2 cellular contexts compared by ENCODE assay signal in the genomic region with DNA sequence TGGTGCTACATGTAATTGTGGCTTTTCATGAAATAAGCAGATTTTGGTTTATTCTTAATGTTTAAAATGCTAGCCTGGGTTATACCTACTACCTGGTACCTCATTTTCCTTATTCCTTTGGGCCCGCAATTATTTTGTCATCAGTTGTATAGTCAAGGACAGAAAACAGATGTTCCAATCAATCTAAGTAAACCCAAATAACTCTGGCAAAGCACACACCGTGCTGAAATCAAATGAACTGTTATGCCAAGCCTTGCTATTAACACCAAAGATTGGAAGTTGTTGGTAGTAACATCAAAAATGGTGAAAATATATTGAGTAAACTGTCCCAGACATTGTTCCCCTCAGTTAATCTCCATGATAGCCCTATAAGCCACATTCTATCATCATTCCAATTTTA.
TF ChIP-seq lines count a peak whose summit lies in the region.

No MANE protein-coding gene starts in this region.

TF ChIP-seq in HepG2, 621 proteins besides CTCF, POLR2A, EP300 and RAD21 (continued from another document and continues in another):
- TF ChIP-seq HOMEZ (CRISPR knock-in tag; IDR thresholded peaks at IDR 0.05; ENCODE audit: low read depth) = no peak
- TF ChIP-seq, protein P1, sequence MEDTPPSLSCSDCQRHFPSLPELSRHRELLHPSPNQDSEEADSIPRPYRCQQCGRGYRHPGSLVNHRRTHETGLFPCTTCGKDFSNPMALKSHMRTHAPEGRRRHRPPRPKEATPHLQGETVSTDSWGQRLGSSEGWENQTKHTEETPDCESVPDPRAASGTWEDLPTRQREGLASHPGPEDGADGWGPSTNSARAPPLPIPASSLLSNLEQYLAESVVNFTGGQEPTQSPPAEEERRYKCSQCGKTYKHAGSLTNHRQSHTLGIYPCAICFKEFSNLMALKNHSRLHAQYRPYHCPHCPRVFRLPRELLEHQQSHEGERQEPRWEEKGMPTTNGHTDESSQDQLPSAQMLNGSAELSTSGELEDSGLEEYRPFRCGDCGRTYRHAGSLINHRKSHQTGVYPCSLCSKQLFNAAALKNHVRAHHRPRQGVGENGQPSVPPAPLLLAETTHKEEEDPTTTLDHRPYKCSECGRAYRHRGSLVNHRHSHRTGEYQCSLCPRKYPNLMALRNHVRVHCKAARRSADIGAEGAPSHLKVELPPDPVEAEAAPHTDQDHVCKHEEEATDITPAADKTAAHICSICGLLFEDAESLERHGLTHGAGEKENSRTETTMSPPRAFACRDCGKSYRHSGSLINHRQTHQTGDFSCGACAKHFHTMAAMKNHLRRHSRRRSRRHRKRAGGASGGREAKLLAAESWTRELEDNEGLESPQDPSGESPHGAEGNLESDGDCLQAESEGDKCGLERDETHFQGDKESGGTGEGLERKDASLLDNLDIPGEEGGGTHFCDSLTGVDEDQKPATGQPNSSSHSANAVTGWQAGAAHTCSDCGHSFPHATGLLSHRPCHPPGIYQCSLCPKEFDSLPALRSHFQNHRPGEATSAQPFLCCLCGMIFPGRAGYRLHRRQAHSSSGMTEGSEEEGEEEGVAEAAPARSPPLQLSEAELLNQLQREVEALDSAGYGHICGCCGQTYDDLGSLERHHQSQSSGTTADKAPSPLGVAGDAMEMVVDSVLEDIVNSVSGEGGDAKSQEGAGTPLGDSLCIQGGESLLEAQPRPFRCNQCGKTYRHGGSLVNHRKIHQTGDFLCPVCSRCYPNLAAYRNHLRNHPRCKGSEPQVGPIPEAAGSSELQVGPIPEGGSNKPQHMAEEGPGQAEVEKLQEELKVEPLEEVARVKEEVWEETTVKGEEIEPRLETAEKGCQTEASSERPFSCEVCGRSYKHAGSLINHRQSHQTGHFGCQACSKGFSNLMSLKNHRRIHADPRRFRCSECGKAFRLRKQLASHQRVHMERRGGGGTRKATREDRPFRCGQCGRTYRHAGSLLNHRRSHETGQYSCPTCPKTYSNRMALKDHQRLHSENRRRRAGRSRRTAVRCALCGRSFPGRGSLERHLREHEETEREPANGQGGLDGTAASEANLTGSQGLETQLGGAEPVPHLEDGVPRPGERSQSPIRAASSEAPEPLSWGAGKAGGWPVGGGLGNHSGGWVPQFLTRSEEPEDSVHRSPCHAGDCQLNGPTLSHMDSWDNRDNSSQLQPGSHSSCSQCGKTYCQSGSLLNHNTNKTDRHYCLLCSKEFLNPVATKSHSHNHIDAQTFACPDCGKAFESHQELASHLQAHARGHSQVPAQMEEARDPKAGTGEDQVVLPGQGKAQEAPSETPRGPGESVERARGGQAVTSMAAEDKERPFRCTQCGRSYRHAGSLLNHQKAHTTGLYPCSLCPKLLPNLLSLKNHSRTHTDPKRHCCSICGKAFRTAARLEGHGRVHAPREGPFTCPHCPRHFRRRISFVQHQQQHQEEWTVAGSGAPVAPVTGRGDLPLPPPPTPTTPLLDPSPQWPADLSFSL (CRISPR knock-in tag; IDR thresholded peaks at IDR 0.05) = no peak
- TF ChIP-seq, protein P2, sequence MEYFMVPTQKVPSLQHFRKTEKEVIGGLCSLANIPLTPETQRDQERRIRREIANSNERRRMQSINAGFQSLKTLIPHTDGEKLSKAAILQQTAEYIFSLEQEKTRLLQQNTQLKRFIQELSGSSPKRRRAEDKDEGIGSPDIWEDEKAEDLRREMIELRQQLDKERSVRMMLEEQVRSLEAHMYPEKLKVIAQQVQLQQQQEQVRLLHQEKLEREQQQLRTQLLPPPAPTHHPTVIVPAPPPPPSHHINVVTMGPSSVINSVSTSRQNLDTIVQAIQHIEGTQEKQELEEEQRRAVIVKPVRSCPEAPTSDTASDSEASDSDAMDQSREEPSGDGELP (IDR thresholded peaks at IDR 0.05; ENCODE audit: borderline replicate concordance, low read depth) = no peak
- TF ChIP-seq, protein P3, sequence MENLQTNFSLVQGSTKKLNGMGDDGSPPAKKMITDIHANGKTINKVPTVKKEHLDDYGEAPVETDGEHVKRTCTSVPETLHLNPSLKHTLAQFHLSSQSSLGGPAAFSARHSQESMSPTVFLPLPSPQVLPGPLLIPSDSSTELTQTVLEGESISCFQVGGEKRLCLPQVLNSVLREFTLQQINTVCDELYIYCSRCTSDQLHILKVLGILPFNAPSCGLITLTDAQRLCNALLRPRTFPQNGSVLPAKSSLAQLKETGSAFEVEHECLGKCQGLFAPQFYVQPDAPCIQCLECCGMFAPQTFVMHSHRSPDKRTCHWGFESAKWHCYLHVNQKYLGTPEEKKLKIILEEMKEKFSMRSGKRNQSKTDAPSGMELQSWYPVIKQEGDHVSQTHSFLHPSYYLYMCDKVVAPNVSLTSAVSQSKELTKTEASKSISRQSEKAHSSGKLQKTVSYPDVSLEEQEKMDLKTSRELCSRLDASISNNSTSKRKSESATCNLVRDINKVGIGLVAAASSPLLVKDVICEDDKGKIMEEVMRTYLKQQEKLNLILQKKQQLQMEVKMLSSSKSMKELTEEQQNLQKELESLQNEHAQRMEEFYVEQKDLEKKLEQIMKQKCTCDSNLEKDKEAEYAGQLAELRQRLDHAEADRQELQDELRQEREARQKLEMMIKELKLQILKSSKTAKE (CRISPR knock-in tag; IDR thresholded peaks at IDR 0.05; ENCODE audit: borderline replicate concordance) = no peak
- TF ChIP-seq ZNF264 (CRISPR knock-in tag; IDR thresholded peaks at IDR 0.05) = no peak
- TF ChIP-seq ASH2L (IDR thresholded peaks at IDR 0.05; ENCODE audit: insufficient read length, low read depth, low read length) = no peak
- TF ChIP-seq MAFF (IDR thresholded peaks at IDR 0.05; ENCODE audit: low read depth, low read length) = no peak
- TF ChIP-seq ZNF292 (CRISPR knock-in tag; IDR thresholded peaks at IDR 0.05; ENCODE audit: borderline replicate concordance, low read depth) = no peak
- TF ChIP-seq FOXC1 (CRISPR knock-in tag; IDR thresholded peaks at IDR 0.05; ENCODE audit: borderline replicate concordance) = no peak
- no peak for TF ChIP-seq ZNF121 (CRISPR knock-in tag; IDR thresholded peaks at IDR 0.05)
- TF ChIP-seq AGO1 (IDR thresholded peaks at IDR 0.05; ENCODE audit: low read depth, low read length, poor library complexity, severe bottlenecking) = no peak
- no peak for TF ChIP-seq ZNF597 (CRISPR knock-in tag; IDR thresholded peaks at IDR 0.05)

TF ChIP-seq in WTC11, 78 proteins besides CTCF, POLR2A, EP300 and RAD21 (continued from another document):
- TF ChIP-seq, protein P4, sequence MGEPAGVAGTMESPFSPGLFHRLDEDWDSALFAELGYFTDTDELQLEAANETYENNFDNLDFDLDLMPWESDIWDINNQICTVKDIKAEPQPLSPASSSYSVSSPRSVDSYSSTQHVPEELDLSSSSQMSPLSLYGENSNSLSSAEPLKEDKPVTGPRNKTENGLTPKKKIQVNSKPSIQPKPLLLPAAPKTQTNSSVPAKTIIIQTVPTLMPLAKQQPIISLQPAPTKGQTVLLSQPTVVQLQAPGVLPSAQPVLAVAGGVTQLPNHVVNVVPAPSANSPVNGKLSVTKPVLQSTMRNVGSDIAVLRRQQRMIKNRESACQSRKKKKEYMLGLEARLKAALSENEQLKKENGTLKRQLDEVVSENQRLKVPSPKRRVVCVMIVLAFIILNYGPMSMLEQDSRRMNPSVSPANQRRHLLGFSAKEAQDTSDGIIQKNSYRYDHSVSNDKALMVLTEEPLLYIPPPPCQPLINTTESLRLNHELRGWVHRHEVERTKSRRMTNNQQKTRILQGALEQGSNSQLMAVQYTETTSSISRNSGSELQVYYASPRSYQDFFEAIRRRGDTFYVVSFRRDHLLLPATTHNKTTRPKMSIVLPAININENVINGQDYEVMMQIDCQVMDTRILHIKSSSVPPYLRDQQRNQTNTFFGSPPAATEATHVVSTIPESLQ (CRISPR knock-in tag; IDR thresholded peaks at IDR 0.05) = no peak
- no peak for TF ChIP-seq E2F4 (CRISPR knock-in tag; IDR thresholded peaks at IDR 0.05; ENCODE audit: borderline replicate concordance, low read depth)
- no peak for TF ChIP-seq CDX4 (CRISPR knock-in tag; IDR thresholded peaks at IDR 0.05; ENCODE audit: borderline replicate concordance)
- no peak for TF ChIP-seq KAT7 (CRISPR knock-in tag; IDR thresholded peaks at IDR 0.05; ENCODE audit: borderline replicate concordance)
- TF ChIP-seq PREB (CRISPR knock-in tag; IDR thresholded peaks at IDR 0.05; ENCODE audit: borderline replicate concordance) = no peak
- TF ChIP-seq, protein P5, sequence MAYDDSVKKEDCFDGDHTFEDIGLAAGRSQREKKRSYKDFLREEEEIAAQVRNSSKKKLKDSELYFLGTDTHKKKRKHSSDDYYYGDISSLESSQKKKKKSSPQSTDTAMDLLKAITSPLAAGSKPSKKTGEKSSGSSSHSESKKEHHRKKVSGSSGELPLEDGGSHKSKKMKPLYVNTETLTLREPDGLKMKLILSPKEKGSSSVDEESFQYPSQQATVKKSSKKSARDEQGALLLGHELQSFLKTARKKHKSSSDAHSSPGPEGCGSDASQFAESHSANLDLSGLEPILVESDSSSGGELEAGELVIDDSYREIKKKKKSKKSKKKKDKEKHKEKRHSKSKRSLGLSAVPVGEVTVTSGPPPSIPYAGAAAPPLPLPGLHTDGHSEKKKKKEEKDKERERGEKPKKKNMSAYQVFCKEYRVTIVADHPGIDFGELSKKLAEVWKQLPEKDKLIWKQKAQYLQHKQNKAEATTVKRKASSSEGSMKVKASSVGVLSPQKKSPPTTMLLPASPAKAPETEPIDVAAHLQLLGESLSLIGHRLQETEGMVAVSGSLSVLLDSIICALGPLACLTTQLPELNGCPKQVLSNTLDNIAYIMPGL (CRISPR knock-in tag; IDR thresholded peaks at IDR 0.05) = no peak
- TF ChIP-seq IRF1 (CRISPR knock-in tag; IDR thresholded peaks at IDR 0.05) = no peak
- TF ChIP-seq TEAD1 (CRISPR knock-in tag; IDR thresholded peaks at IDR 0.05) = no peak
- no peak for TF ChIP-seq SMAD3 (CRISPR knock-in tag; IDR thresholded peaks at IDR 0.05; ENCODE audit: borderline replicate concordance)
- no peak for TF ChIP-seq NFYB (CRISPR knock-in tag; conservative IDR thresholded peaks at IDR 0.05; ENCODE audit: low read depth)
TF ChIP-seq in WTC11: peak in this region for 0.
